10 cellular contexts compared by ENCODE assay signal in genomic region chr1:221394011-221394544, GRCh38.
DNase-seq lines count a peak whose midpoint lies in the region; ATAC-seq, FAIRE-seq and TF ChIP-seq lines count a peak whose summit lies in the region.
"Had no signal": no experiment of that assay in that cellular context is flagged by ENCODE, and none has a peak within 500 bp of the region (broad histone marks: within the 10 kb centered on the region; RNA-seq: fewer than 3 reads in every experiment).

No MANE protein-coding gene starts in this region.

- TF ChIP-seq CTCF in A549 (IDR thresholded peaks at IDR 0.05) (no peak), RWPE1 (conservative IDR thresholded peaks at IDR 0.05; ENCODE audit: low read depth) (no peak), fibroblast of pulmonary artery (IDR thresholded peaks at IDR 0.05; ENCODE audit: low read length, missing control alignments) (no peak), PC-9 (conservative IDR thresholded peaks at IDR 0.05) (no peak)

- H3K4me2 ChIP-seq in A549 (peak overlapping the region; percentile 1; the same call in 1 of the 3 replicates), PC-9 (no peak overlapping the region)

- no peaks in the 10 kb centered on the region for H4K20me1 ChIP-seq in PC-9 (ENCODE audit: insufficient read depth)

- POLR2A ChIA-PET in A549 (lab: Yijun Ruan, JAX) = no interaction called here
- POLR2A ChIA-PET in RWPE1 (lab: Yijun Ruan, JAX; ENCODE audit: low non-redundant PET) = interaction anchor here (0.5 kb wide), 1 partner anchor 108 kb away, joined by 4 read pairs; no protein-coding TSS in a partner anchor
- POLR2A ChIA-PET in PC-9 (lab: Charles Lee; ENCODE audit: unreplicated experiment) = no interaction called here

- H3K27ac ChIP-seq in A549 (no peak overlapping the region), RWPE1 (no peak overlapping the region), PC-9 (no peak overlapping the region)

- no peaks in the 10 kb centered on the region for H3K79me2 ChIP-seq in PC-9 (ENCODE audit: low read depth)

- no peaks in the 10 kb centered on the region for H3K27me3 ChIP-seq in PC-9 (ENCODE audit: insufficient read depth, low read depth)

- peaks cover 15% of the 10 kb centered on the region; the same call in 1 of the 3 replicates for H3K4me1 ChIP-seq in A549
- H3K4me1 ChIP-seq in PC-9 (replicated peaks; ENCODE audit: insufficient read depth) = peaks cover 15% of the 10 kb centered on the region

- no peak for FAIRE-seq in A549 (lab: Jason Lieb, UNC)
- FAIRE-seq: GM12892 had no signal

- no peaks in the 10 kb centered on the region for H3K36me3 ChIP-seq in PC-9 (ENCODE audit: low read depth)

- no peak for TF ChIP-seq EP300 in A549 (IDR thresholded peaks at IDR 0.05)

- intact Hi-C loops in PC-9 (cut with micrococcal nuclease; ENCODE audit: unreplicated experiment) = no loop called here

- DNase-seq in A549 (ENCODE audit: low read depth in 1 of 2, low spot score in 1 of 2) (peak in 1 of 2 experiments; percentile 32), HCEC 1CT (peak; percentile 49), RWPE1 (ENCODE audit: low spot score) (peak; percentile 23), fibroblast of pulmonary artery (ENCODE audit: low read depth) (peak; percentile 85), GF-D8 (lab: John Stamatoyannopoulos, UW) (no peak), NCI-H510A treated with DMSO at 0.1 percent for 48 hours (lab: John Stamatoyannopoulos, UW) (no peak), PC-9 (no peak)
- no peak for DNase-seq in activated CD8-positive, alpha-beta memory T cell treated with anti-CD3 and anti-CD28 coated beads, Interleukin-2, amount 50 U/mL, for 48 hours
- DNase-seq: cortex of kidney had no signal

- H2AFZ ChIP-seq in PC-9 = no peak overlapping the region

- no peaks in the 10 kb centered on the region for H3K9me2 ChIP-seq in PC-9 (ENCODE audit: insufficient read depth)

- WGBS in A549 (ENCODE audit: missing lambda C conversion rate) = 35% methylated on average over 6 of the region's 6 CpGs

- H3K9me3 ChIP-seq in A549 = 0 out of 3 replicates have a peak, but pooled peaks cover 4% of the 10 kb centered on the region
- no peaks in the 10 kb centered on the region for H3K9me3 ChIP-seq in PC-9 (ENCODE audit: insufficient read depth, low read depth)

- no peak for ATAC-seq in A549

- TF ChIP-seq POLR2A in A549 (IDR thresholded peaks at IDR 0.05; ENCODE audit: low read length) = no peak

- H3K4me3 ChIP-seq in A549 (no peak overlapping the region), fibroblast of pulmonary artery (replicated peaks; ENCODE audit: low read depth, low read length) (no peak overlapping the region), PC-9 (no peak overlapping the region)

- BruUV-seq in PC-9 (replicated peaks; lab: Mats Ljungman, UMichigan) = no TSS peak

- CTCF ChIA-PET in A549 (lab: Yijun Ruan, JAX) = no interaction called here
- CTCF ChIA-PET in RWPE1 (lab: Yijun Ruan, JAX) = interaction anchor here (0.6 to 0.7 kb wide), 2 partner anchors 42 to 99 kb away, joined by 4 to 5 read pairs; no protein-coding TSS in a partner anchor
- CTCF ChIA-PET in PC-9 (lab: Charles Lee) = no interaction called here

- TF ChIP-seq RAD21 in A549 (conservative IDR thresholded peaks at IDR 0.05 in 1 of 2, IDR thresholded peaks at IDR 0.05 in 1 of 2) = no peak

- H3F3A ChIP-seq in PC-9 (ENCODE audit: insufficient read depth, low read depth) = peaks cover 9% of the 10 kb centered on the region; the same call in 1 of the 2 replicates

TF ChIP-seq in A549, 52 proteins besides CTCF, POLR2A, EP300 and RAD21:
- TF ChIP-seq HOXA7 (CRISPR knock-in tag; IDR thresholded peaks at IDR 0.05) = no peak
- TF ChIP-seq EHMT2 (IDR thresholded peaks at IDR 0.05; ENCODE audit: low read depth) = no peak
- no peak for TF ChIP-seq FOSL2 (IDR thresholded peaks at IDR 0.05)
- 0 out of 2 replicates have a peak, but pooled peaks have one; percentile 8 for TF ChIP-seq FOSL2 (CRISPR knock-in tag; IDR thresholded peaks at IDR 0.05)
- peak; percentile 55 for TF ChIP-seq MAFK (IDR thresholded peaks at IDR 0.05; ENCODE audit: partially characterized antibody)
- no peak for TF ChIP-seq HOXB5 (CRISPR knock-in tag; IDR thresholded peaks at IDR 0.05)

Comparison
In these comparisons a context has a peak if more than half of its experiments do, and no peak if none do; other contexts are left out.
1. DNase-seq: peak in HCEC 1CT (single experiment), RWPE1 (single experiment) and fibroblast of pulmonary artery (single experiment); none in GF-D8 (single experiment), activated CD8-positive, alpha-beta memory T cell treated with anti-CD3 and anti-CD28 coated beads, Interleukin-2, amount 50 U/mL, for 48 hours (single experiment), NCI-H510A treated with DMSO at 0.1 percent for 48 hours (single experiment) and PC-9 (0 of 2).